ENCODE assay signal across 18 cellular contexts in the genomic region with DNA sequence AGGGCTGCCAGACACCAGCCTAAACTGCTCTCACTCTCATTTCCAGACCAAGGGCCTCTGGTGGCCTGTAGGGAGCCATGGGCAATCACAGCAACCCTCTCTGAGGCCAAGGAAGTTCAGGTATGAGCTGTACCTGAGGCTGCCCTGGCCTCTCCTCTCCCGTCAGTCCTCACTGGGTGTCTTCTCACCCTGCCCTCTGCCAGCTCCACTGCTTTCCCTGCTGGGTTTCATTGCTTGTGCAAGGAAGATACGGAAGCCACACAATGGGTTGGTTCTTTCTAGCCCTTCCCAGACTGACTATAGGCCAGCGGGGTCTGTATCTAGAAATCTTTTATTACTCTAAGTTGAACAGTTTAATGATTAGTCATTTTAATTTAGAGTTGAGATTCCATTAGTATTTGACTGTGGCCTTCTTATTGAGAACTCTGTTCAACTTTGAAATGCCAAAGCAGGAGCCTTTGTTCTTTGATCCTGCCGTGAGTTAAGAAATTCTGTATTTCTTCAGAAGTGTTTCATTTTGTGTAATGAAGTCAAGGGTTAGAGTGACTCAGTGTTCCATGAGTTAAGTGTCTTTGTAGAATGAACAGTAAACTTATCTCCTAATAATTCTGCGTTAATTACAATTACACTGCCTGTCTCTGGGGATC. TPM values are rescaled to one million over a fixed set of nuclear protein-coding genes. Genes with fewer than 3 reads are reported as not detected.
A peak's percentile ranks its signal among the peaks of the same experiment; 100 is the strongest.
DNase-seq lines count a peak whose midpoint lies in the region; ATAC-seq and TF ChIP-seq lines count a peak whose summit lies in the region.
"Had no signal": no experiment of that assay in that cellular context is flagged by ENCODE, and none has a peak within 500 bp of the region (broad histone marks: within the 10 kb centered on the region; RNA-seq: fewer than 3 reads in every experiment).

No MANE protein-coding gene starts in this region.

- H3K36me3 Mint-ChIP-seq in GM23338 (ENCODE audit: low read depth): no peaks in the 10 kb centered on the region
- H3K36me3 Mint-ChIP-seq: immature natural killer cell; natural killer cell treated with Interleukin-12 subunit alpha and Interleukin-12 subunit beta and Interleukin-15 and Interleukin-18, amount 100 ng/mL, for 72 hours had no signal

- H3K14ac ChIP-seq in trophoblast cell (ENCODE audit: low read length): peak overlapping the region; percentile 34

- H3K4me2 ChIP-seq in GM23338 (no peak overlapping the region), PC-9 (peak overlapping the region; percentile 53), trophoblast cell (ENCODE audit: low read length) (no peak overlapping the region)

- no peak overlapping the region for H2BK120ac ChIP-seq in trophoblast cell (ENCODE audit: insufficient read depth, low read length, poor library complexity)

- H3K9me2 ChIP-seq in GM23338 (ENCODE audit: insufficient read depth) (no peaks in the 10 kb centered on the region), PC-9 (ENCODE audit: insufficient read depth) (no peaks in the 10 kb centered on the region)

- H3K9me3 ChIP-seq in PC-9 (ENCODE audit: insufficient read depth, low read depth): no peaks in the 10 kb centered on the region
- no peaks in the 10 kb centered on the region for H3K9me3 ChIP-seq in trophoblast cell (ENCODE audit: insufficient read depth, low read depth, low read length)
- H3K9me3 ChIP-seq: body of pancreas, Caco-2, esophagus muscularis mucosa had no signal

- H3K4me3 Mint-ChIP-seq in GM23338: no peak overlapping the region
- H3K4me3 Mint-ChIP-seq: immature natural killer cell; natural killer cell treated with Interleukin-12 subunit alpha and Interleukin-12 subunit beta and Interleukin-15 and Interleukin-18, amount 100 ng/mL, for 72 hours had no signal

- H3K79me1 ChIP-seq in trophoblast cell (ENCODE audit: low read length): peaks cover 2% of the 10 kb centered on the region

- peak; percentile 27; the same call in 1 of the 3 replicates for ATAC-seq in GM23338
- no peak for ATAC-seq in GM21529 (IDR thresholded peaks at IDR 0.05; ENCODE audit: unreplicated experiment)
- no peak for ATAC-seq in GM21786 (IDR thresholded peaks at IDR 0.05; ENCODE audit: unreplicated experiment)
- ATAC-seq: body of pancreas; natural killer cell treated with Interleukin-12 subunit alpha and Interleukin-12 subunit beta and Interleukin-15 and Interleukin-18, amount 100 ng/mL, for 72 hours had no signal

- H2AK5ac ChIP-seq in trophoblast cell (ENCODE audit: low read length): peak overlapping the region; percentile 83

- H3K4me3 ChIP-seq in GM23338 (no peak overlapping the region), PC-9 (no peak overlapping the region), fibroblast of villous mesenchyme (ENCODE audit: low read depth, low read length) (no peak overlapping the region), trophoblast cell (ENCODE audit: low read depth, low read length) (no peak overlapping the region)
- H3K4me3 ChIP-seq: body of pancreas, esophagus muscularis mucosa had no signal

- POLR2A ChIA-PET in PC-9 (lab: Charles Lee; ENCODE audit: unreplicated experiment): no interaction called here

- H3K9ac ChIP-seq in trophoblast cell (ENCODE audit: low read length): no peak overlapping the region

- H2AFZ ChIP-seq in GM23338 (no peak overlapping the region), PC-9 (no peak overlapping the region), trophoblast cell (ENCODE audit: insufficient read depth, low read length, poor library complexity) (no peak overlapping the region)

- no peaks in the 10 kb centered on the region for H3K9me3 Mint-ChIP-seq in GM23338
- H3K9me3 Mint-ChIP-seq: immature natural killer cell; natural killer cell treated with Interleukin-12 subunit alpha and Interleukin-12 subunit beta and Interleukin-15 and Interleukin-18, amount 100 ng/mL, for 72 hours had no signal

- H3K4me1 ChIP-seq in GM23338 (ENCODE audit: insufficient read depth): no peaks in the 10 kb centered on the region
- peaks cover 20% of the 10 kb centered on the region for H3K4me1 ChIP-seq in PC-9 (replicated peaks; ENCODE audit: insufficient read depth)
- peaks cover 7% of the 10 kb centered on the region in 2 experiments for H3K4me1 ChIP-seq in trophoblast cell (ENCODE audit: control insufficient read depth in 1 of 2, insufficient read depth in 2 of 2, low read length in 2 of 2)

- H3K36me3 ChIP-seq in GM23338 (ENCODE audit: insufficient read depth): no peaks in the 10 kb centered on the region
- no peaks in the 10 kb centered on the region for H3K36me3 ChIP-seq in PC-9 (ENCODE audit: low read depth)
- no peaks in the 10 kb centered on the region for H3K36me3 ChIP-seq in trophoblast cell (ENCODE audit: control insufficient read depth in 1 of 2, insufficient read depth in 2 of 2, low read length in 2 of 2)
- H3K36me3 ChIP-seq: esophagus muscularis mucosa had no signal

- no peaks in the 10 kb centered on the region for H3K79me2 ChIP-seq in GM23338 (replicated peaks; ENCODE audit: insufficient read depth)
- no peaks in the 10 kb centered on the region for H3K79me2 ChIP-seq in PC-9 (ENCODE audit: low read depth)
- peaks cover 1% of the 10 kb centered on the region for H3K79me2 ChIP-seq in trophoblast cell (ENCODE audit: control insufficient read depth, insufficient read depth, low read length, poor library complexity)

- peak overlapping the region; percentile 91 for H2BK12ac ChIP-seq in trophoblast cell (ENCODE audit: low read length)

- CTCF ChIA-PET in PC-9 (lab: Charles Lee): no interaction called here

- H3K27ac ChIP-seq in GM23338 (ENCODE audit: low read depth) (no peak overlapping the region), PC-9 (peak overlapping the region; percentile 63), trophoblast cell (ENCODE audit: low read depth, low read length) (no peak overlapping the region)

- H3K4ac ChIP-seq in trophoblast cell (ENCODE audit: low read depth, low read length): no peak overlapping the region

- no peak for TF ChIP-seq CTCF in GM23338 (conservative IDR thresholded peaks at IDR 0.05; ENCODE audit: low read depth in 2 of 2)
- TF ChIP-seq CTCF in PC-9 (conservative IDR thresholded peaks at IDR 0.05): no peak
- no peak for TF ChIP-seq CTCF in fibroblast of villous mesenchyme (IDR thresholded peaks at IDR 0.05; ENCODE audit: insufficient read depth, low read depth, low read length)

- no TSS peak for BruUV-seq in PC-9 (replicated peaks; lab: Mats Ljungman, UMichigan)

- H3K18ac ChIP-seq in trophoblast cell (ENCODE audit: low read length): no peak overlapping the region

- H3F3A ChIP-seq in GM23338 (replicated peaks; ENCODE audit: low read depth) (no peaks in the 10 kb centered on the region), PC-9 (ENCODE audit: insufficient read depth, low read depth) (peaks cover 14% of the 10 kb centered on the region)

- DNase-seq in GM23338 (ENCODE audit: low spot score) (no peak), PC-9 (peak in 1 of 2 experiments; percentile 63), fibroblast of villous mesenchyme (ENCODE audit: low read depth) (peak; percentile 71), trophoblast cell (peak in 1 of 2 donors; percentile 53), NCI-H69 (lab: John Stamatoyannopoulos, UW) (no peak)
- DNase-seq: activated CD4-positive, CD25-positive, alpha-beta regulatory T cell; activated naive CD4-positive, alpha-beta T cell; body of pancreas; Caco-2; dermis blood vessel endothelial cell; immature natural killer cell; NCI-H2227 treated with DMSO at 0.1 percent for 48 hours; substantia nigra; T-helper 2 cell had no signal

- no CpG with 5 or more reads among the region's 5 CpGs for WGBS in trophoblast cell (ENCODE audit: extremely low coverage, insufficient coverage, insufficient read length)

- peak overlapping the region; percentile 41 for H4K91ac ChIP-seq in trophoblast cell (ENCODE audit: low read depth, low read length)

- intact Hi-C loops in PC-9 (cut with micrococcal nuclease; ENCODE audit: unreplicated experiment): no loop called here

- no peak overlapping the region for H4K12ac ChIP-seq in trophoblast cell (ENCODE audit: low read depth, low read length)

- no peak overlapping the region for H2BK5ac ChIP-seq in trophoblast cell (ENCODE audit: low read depth, low read length, poor library complexity)

- H3K23ac ChIP-seq in trophoblast cell (ENCODE audit: low read length): no peak overlapping the region

- H3K4me1 Mint-ChIP-seq in GM23338: no peaks in the 10 kb centered on the region
- H3K4me1 Mint-ChIP-seq: immature natural killer cell had no signal

- H4K8ac ChIP-seq in trophoblast cell (ENCODE audit: low read depth, low read length): no peak overlapping the region

- H3K27me3 ChIP-seq in GM23338 (ENCODE audit: insufficient read depth) (no peaks in the 10 kb centered on the region), PC-9 (ENCODE audit: insufficient read depth, low read depth) (no peaks in the 10 kb centered on the region), trophoblast cell (ENCODE audit: insufficient read depth, low read length) (no peaks in the 10 kb centered on the region)
- H3K27me3 ChIP-seq: body of pancreas, esophagus muscularis mucosa had no signal

- H3K27ac Mint-ChIP-seq in GM23338: no peak overlapping the region
- H3K27ac Mint-ChIP-seq: immature natural killer cell; natural killer cell treated with Interleukin-12 subunit alpha and Interleukin-12 subunit beta and Interleukin-15 and Interleukin-18, amount 100 ng/mL, for 72 hours had no signal

- H3K27me3 Mint-ChIP-seq in GM23338 (ENCODE audit: insufficient read depth, low read depth, poor library complexity): peaks cover 4% of the 10 kb centered on the region
- H3K27me3 Mint-ChIP-seq: natural killer cell treated with Interleukin-12 subunit alpha and Interleukin-12 subunit beta and Interleukin-15 and Interleukin-18, amount 100 ng/mL, for 72 hours had no signal

- no peaks in the 10 kb centered on the region for H4K20me1 ChIP-seq in GM23338 (replicated peaks; ENCODE audit: insufficient read depth)
- no peaks in the 10 kb centered on the region for H4K20me1 ChIP-seq in PC-9 (ENCODE audit: insufficient read depth)

TF ChIP-seq in GM23338, 12 proteins besides CTCF, POLR2A, EP300 and RAD21 (continues in another document):
- TF ChIP-seq NANOG (IDR thresholded peaks at IDR 0.05; ENCODE audit: borderline replicate concordance) (no peak), ZNF331 (CRISPR knock-in tag; IDR thresholded peaks at IDR 0.05; ENCODE audit: low read depth) (no peak), STAT1 (IDR thresholded peaks at IDR 0.05; ENCODE audit: unreplicated experiment) (no peak), POLR2AphosphoS5 (IDR thresholded peaks at IDR 0.05; ENCODE audit: low read depth) (no peak), EZH2phosphoT487 (IDR thresholded peaks at IDR 0.05; ENCODE audit: unreplicated experiment) (no peak)

RNA-seq across cellular contexts. Expression of gene C3orf62, which starts 16.2 kb away (rescaled TPM):
- 2.4 and 5.4 TPM in 2 replicates for total RNA-seq in GM23338 (2014; rRNA removed; shearing (Covaris generic))
- polyA plus RNA-seq in GM23338 (2016; fragmentation: Nextera tagmentation; extraction: Ambion mirVana): 1.6 and 3.3 TPM in 2 replicates
- total RNA-seq in PC-9 (2021) (6.9 and 12.4 TPM in 2 replicates), fibroblast of villous mesenchyme (1.3 and 2.3 TPM in 2 replicates)
- 3.2 and 3.4 TPM in 2 replicates for polyA plus RNA-seq in trophoblast cell (2013)
